8 cellular contexts compared by ENCODE assay signal in genomic region chr6:105992315-105992961, GRCh38.
DNase-seq lines count a peak whose midpoint lies in the region; ATAC-seq lines count a peak whose summit lies in the region.

No MANE protein-coding gene starts in this region.

- H3K4me1 Mint-ChIP-seq in central memory CD8-positive, alpha-beta T cell: peaks cover 28% of the 10 kb centered on the region

- H3K27me3 Mint-ChIP-seq in central memory CD8-positive, alpha-beta T cell: peaks cover 10% of the 10 kb centered on the region

- peak overlapping the region; percentile 95 for H3K27ac Mint-ChIP-seq in central memory CD8-positive, alpha-beta T cell (ENCODE audit: low read depth)

- H3K4me3 Mint-ChIP-seq in central memory CD8-positive, alpha-beta T cell: peak overlapping the region; percentile 88

- ATAC-seq in GM18520 (IDR thresholded peaks at IDR 0.05; ENCODE audit: unreplicated experiment): peak; percentile 54
- ATAC-seq in HG03039 (IDR thresholded peaks at IDR 0.05; ENCODE audit: unreplicated experiment): peak; percentile 77
- peak; percentile 83 for ATAC-seq in central memory CD8-positive, alpha-beta T cell (replicated peaks; ENCODE audit: extremely low read depth, poor library complexity, severe bottlenecking)

- DNase-seq in 8988T: peak; percentile 94
- DNase-seq in NCI-H2107 (lab: John Stamatoyannopoulos, UW): peak; percentile 64
- peak; percentile 53 to 81 (median 69) for DNase-seq in activated CD4-positive, CD25-positive, alpha-beta regulatory T cell (lab: John Stamatoyannopoulos, UW)
- peak; percentile 78 to 81 for DNase-seq in central memory CD8-positive, alpha-beta T cell (ENCODE audit: low spot score in 2 of 2)
- peak; percentile 31 for DNase-seq in kidney glomerular epithelial cell (lab: John Stamatoyannopoulos, UW)
- DNase-seq in stimulated activated CD4-positive, alpha-beta T cell treated with anti-CD3 and anti-CD28 coated beads, Interleukin-15, amount 100 ng/mL, for 48 hours (ENCODE audit: low read depth in 2 of 2): peak; percentile 72 to 82

- no peaks in the 10 kb centered on the region for H3K9me3 Mint-ChIP-seq in central memory CD8-positive, alpha-beta T cell

- H3K36me3 Mint-ChIP-seq in central memory CD8-positive, alpha-beta T cell (ENCODE audit: insufficient read depth): peaks cover 18% of the 10 kb centered on the region

Comparison
In these comparisons a context has a peak if more than half of its experiments do, and no peak if none do; other contexts are left out.
1. Peak in every context shown above with its lines: DNase-seq and ATAC-seq.
2. DNase-seq: peak in every context shown above with its lines; median percentile 94 in 8988T; 80 in central memory CD8-positive, alpha-beta T cell; 77 in stimulated activated CD4-positive, alpha-beta T cell treated with anti-CD3 and anti-CD28 coated beads, Interleukin-15, amount 100 ng/mL, for 48 hours; 69 in activated CD4-positive, CD25-positive, alpha-beta regulatory T cell; 64 in NCI-H2107; 31 in kidney glomerular epithelial cell.